ENCODE assay signal across 1 cellular context in the genomic region with DNA sequence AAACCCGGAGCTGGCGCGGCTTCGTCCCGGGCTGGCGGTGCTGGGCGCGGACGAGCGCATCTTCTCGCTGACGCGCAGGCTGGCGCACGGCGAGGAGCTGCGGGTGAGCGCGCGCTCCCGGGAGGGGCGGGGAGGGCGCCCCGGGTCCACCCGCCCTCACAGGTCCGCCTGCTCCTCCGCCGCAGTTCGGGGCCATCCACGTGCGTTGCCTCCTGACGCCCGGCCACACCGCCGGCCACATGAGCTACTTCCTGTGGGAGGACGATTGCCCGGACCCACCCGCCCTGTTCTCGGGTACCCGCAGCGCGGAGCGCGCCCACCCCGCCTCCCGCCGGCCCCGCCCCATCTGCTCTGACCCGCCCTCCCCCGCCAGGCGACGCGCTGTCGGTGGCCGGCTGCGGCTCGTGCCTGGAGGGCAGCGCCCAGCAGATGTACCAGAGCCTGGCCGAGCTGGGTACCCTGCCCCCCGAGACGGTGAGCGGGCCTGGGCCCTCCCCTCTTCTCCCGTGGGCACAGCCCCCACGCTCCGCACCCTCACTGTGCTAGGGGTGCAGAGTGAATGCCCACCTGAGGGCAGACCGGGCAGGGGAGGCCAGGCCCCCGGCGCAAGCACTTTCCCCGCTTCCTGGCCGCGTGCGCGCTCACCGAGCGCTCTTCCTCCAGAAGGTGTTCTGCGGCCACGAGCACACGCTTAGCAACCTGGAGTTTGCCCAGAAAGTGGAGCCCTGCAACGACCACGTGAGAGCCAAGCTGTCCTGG.
TF ChIP-seq lines count a peak whose summit lies in the region.

No MANE protein-coding gene starts in this region.

TF ChIP-seq in HEK293, 187 proteins besides CTCF, POLR2A, EP300 and RAD21 (continued from another document and continues in another):
- TF ChIP-seq, protein P1, sequence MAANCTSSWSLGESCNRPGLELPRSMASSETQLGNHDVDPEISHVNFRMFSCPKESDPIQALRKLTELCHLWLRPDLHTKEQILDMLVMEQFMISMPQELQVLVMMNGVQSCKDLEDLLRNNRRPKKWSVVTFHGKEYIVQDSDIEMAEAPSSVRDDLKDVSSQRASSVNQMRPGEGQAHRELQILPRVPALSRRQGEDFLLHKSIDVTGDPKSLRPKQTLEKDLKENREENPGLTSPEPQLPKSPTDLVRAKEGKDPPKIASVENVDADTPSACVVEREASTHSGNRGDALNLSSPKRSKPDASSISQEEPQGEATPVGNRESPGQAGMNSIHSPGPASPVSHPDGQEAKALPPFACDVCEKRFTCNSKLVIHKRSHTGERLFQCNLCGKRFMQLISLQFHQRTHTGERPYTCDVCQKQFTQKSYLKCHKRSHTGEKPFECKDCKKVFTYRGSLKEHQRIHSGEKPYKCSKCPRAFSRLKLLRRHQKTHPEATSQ (tag by site-specific recombination; IDR thresholded peaks at IDR 0.05) = 0 out of 2 replicates have a peak, but pooled peaks have one; percentile 27
- TF ChIP-seq ZNF366 (tag by site-specific recombination; conservative IDR thresholded peaks at IDR 0.05) (no peak), REPIN1 (tag by site-specific recombination; IDR thresholded peaks at IDR 0.05; ENCODE audit: low read depth) (no peak), ZNF155 (tag by site-specific recombination; IDR thresholded peaks at IDR 0.05) (no peak), KLF10 (tag by site-specific recombination; IDR thresholded peaks at IDR 0.05) (peak; percentile 6; the same call in 1 of the 2 replicates), ZNF664 (tag by site-specific recombination; IDR thresholded peaks at IDR 0.05) (no peak), ZNF404 (tag by site-specific recombination; IDR thresholded peaks at IDR 0.05) (no peak), GLIS2 (tag by site-specific recombination; IDR thresholded peaks at IDR 0.05) (peak; percentile 75), ZNF2 (tag by site-specific recombination; IDR thresholded peaks at IDR 0.05) (peak; percentile 61; the same call in 1 of the 2 replicates), ZFP69B (tag by site-specific recombination; IDR thresholded peaks at IDR 0.05) (peak; percentile 72), ZNF184 (tag by site-specific recombination; IDR thresholded peaks at IDR 0.05) (no peak), KLF9 (tag by site-specific recombination; IDR thresholded peaks at IDR 0.05; ENCODE audit: low read depth) (peak; percentile 80), ZBTB21 (tag by site-specific recombination; IDR thresholded peaks at IDR 0.05) (no peak), EGR2 (tag by site-specific recombination; IDR thresholded peaks at IDR 0.05; ENCODE audit: low read depth) (peak; percentile 11; the same call in 1 of the 2 replicates), SP2 (tag by site-specific recombination; IDR thresholded peaks at IDR 0.05) (peak; percentile 73), ZIC2 (tag by site-specific recombination; IDR thresholded peaks at IDR 0.05) (peak; percentile 78), ZBTB8A (tag by site-specific recombination; IDR thresholded peaks at IDR 0.05) (peak; percentile 62), ZNF48 (tag by site-specific recombination; IDR thresholded peaks at IDR 0.05) (no peak), ZNF747 (tag by site-specific recombination; IDR thresholded peaks at IDR 0.05) (no peak), ZBTB20 (tag by site-specific recombination; IDR thresholded peaks at IDR 0.05) (no peak), SCRT2 (tag by site-specific recombination; IDR thresholded peaks at IDR 0.05) (no peak), ZNF114 (tag by site-specific recombination; IDR thresholded peaks at IDR 0.05) (no peak), ZNF544 (tag by site-specific recombination; IDR thresholded peaks at IDR 0.05) (no peak), ZNF37A (tag by site-specific recombination; IDR thresholded peaks at IDR 0.05) (no peak), WT1 (tag by site-specific recombination; IDR thresholded peaks at IDR 0.05) (no peak), ZNF701 (tag by site-specific recombination; IDR thresholded peaks at IDR 0.05) (no peak), ZFP37 (tag by site-specific recombination; IDR thresholded peaks at IDR 0.05) (no peak), ZNF311 (tag by site-specific recombination; IDR thresholded peaks at IDR 0.05; ENCODE audit: borderline replicate concordance) (no peak), ZFHX2 (tag by site-specific recombination; conservative IDR thresholded peaks at IDR 0.05) (peak; percentile 43; the same call in 1 of the 2 replicates), ZNF677 (tag by site-specific recombination; IDR thresholded peaks at IDR 0.05) (no peak), ZBTB7A (tag by site-specific recombination; IDR thresholded peaks at IDR 0.05; ENCODE audit: low read depth) (0 out of 2 replicates have a peak, but pooled peaks have one; percentile 30), ZNF248 (tag by site-specific recombination; IDR thresholded peaks at IDR 0.05) (no peak), ZNF24 (tag by site-specific recombination; IDR thresholded peaks at IDR 0.05) (no peak), SP3 (tag by site-specific recombination; IDR thresholded peaks at IDR 0.05) (peak; percentile 64), ZNF423 (tag by site-specific recombination; IDR thresholded peaks at IDR 0.05) (no peak), ZBTB17 (tag by site-specific recombination; IDR thresholded peaks at IDR 0.05) (peak; percentile 32; the same call in 1 of the 2 replicates), ZEB2 (tag by site-specific recombination; IDR thresholded peaks at IDR 0.05) (0 out of 2 replicates have a peak, but pooled peaks have one; percentile 59)
- TF ChIP-seq, protein P2, sequence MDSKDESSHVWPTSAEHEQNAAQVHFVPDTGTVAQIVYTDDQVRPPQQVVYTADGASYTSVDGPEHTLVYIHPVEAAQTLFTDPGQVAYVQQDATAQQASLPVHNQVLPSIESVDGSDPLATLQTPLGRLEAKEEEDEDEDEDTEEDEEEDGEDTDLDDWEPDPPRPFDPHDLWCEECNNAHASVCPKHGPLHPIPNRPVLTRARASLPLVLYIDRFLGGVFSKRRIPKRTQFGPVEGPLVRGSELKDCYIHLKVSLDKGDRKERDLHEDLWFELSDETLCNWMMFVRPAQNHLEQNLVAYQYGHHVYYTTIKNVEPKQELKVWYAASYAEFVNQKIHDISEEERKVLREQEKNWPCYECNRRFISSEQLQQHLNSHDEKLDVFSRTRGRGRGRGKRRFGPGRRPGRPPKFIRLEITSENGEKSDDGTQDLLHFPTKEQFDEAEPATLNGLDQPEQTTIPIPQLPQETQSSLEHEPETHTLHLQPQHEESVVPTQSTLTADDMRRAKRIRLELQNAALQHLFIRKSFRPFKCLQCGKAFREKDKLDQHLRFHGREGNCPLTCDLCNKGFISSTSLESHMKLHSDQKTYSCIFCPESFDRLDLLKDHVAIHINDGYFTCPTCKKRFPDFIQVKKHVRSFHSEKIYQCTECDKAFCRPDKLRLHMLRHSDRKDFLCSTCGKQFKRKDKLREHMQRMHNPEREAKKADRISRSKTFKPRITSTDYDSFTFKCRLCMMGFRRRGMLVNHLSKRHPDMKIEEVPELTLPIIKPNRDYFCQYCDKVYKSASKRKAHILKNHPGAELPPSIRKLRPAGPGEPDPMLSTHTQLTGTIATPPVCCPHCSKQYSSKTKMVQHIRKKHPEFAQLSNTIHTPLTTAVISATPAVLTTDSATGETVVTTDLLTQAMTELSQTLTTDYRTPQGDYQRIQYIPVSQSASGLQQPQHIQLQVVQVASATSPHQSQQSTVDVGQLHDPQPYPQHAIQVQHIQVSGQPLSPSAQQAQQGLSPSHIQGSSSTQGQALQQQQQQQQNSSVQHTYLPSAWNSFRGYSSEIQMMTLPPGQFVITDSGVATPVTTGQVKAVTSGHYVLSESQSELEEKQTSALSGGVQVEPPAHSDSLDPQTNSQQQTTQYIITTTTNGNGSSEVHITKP (tag by site-specific recombination; IDR thresholded peaks at IDR 0.05) = peak; percentile 91
- TF ChIP-seq, protein P3, sequence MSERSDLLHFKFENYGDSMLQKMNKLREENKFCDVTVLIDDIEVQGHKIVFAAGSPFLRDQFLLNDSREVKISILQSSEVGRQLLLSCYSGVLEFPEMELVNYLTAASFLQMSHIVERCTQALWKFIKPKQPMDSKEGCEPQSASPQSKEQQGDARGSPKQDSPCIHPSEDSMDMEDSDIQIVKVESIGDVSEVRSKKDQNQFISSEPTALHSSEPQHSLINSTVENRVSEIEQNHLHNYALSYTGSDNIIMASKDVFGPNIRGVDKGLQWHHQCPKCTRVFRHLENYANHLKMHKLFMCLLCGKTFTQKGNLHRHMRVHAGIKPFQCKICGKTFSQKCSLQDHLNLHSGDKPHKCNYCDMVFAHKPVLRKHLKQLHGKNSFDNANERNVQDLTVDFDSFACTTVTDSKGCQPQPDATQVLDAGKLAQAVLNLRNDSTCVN (tag by site-specific recombination; optimal IDR thresholded peaks at IDR 0.05) = peak; percentile 86
- TF ChIP-seq, protein P4, sequence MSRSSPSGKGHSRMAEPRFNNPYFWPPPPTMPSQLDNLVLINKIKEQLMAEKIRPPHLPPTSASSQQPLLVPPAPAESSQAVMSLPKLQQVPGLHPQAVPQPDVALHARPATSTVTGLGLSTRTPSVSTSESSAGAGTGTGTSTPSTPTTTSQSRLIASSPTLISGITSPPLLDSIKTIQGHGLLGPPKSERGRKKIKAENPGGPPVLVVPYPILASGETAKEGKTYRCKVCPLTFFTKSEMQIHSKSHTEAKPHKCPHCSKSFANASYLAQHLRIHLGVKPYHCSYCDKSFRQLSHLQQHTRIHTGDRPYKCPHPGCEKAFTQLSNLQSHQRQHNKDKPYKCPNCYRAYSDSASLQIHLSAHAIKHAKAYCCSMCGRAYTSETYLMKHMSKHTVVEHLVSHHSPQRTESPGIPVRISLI (tag by site-specific recombination; IDR thresholded peaks at IDR 0.05) = no peak
- TF ChIP-seq, protein P5, sequence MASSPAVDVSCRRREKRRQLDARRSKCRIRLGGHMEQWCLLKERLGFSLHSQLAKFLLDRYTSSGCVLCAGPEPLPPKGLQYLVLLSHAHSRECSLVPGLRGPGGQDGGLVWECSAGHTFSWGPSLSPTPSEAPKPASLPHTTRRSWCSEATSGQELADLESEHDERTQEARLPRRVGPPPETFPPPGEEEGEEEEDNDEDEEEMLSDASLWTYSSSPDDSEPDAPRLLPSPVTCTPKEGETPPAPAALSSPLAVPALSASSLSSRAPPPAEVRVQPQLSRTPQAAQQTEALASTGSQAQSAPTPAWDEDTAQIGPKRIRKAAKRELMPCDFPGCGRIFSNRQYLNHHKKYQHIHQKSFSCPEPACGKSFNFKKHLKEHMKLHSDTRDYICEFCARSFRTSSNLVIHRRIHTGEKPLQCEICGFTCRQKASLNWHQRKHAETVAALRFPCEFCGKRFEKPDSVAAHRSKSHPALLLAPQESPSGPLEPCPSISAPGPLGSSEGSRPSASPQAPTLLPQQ (tag by site-specific recombination; IDR thresholded peaks at IDR 0.05) = peak; percentile 64; the same call in 1 of the 2 replicates
- TF ChIP-seq, protein P6, sequence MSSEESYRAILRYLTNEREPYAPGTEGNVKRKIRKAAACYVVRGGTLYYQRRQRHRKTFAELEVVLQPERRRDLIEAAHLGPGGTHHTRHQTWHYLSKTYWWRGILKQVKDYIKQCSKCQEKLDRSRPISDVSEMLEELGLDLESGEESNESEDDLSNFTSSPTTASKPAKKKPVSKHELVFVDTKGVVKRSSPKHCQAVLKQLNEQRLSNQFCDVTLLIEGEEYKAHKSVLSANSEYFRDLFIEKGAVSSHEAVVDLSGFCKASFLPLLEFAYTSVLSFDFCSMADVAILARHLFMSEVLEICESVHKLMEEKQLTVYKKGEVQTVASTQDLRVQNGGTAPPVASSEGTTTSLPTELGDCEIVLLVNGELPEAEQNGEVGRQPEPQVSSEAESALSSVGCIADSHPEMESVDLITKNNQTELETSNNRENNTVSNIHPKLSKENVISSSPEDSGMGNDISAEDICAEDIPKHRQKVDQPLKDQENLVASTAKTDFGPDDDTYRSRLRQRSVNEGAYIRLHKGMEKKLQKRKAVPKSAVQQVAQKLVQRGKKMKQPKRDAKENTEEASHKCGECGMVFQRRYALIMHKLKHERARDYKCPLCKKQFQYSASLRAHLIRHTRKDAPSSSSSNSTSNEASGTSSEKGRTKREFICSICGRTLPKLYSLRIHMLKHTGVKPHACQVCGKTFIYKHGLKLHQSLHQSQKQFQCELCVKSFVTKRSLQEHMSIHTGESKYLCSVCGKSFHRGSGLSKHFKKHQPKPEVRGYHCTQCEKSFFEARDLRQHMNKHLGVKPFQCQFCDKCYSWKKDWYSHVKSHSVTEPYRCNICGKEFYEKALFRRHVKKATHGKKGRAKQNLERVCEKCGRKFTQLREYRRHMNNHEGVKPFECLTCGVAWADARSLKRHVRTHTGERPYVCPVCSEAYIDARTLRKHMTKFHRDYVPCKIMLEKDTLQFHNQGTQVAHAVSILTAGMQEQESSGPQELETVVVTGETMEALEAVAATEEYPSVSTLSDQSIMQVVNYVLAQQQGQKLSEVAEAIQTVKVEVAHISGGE (tag by site-specific recombination; conservative IDR thresholded peaks at IDR 0.05; ENCODE audit: low read depth) = peak; percentile 54; the same call in 1 of the 2 replicates
- TF ChIP-seq, protein P7, sequence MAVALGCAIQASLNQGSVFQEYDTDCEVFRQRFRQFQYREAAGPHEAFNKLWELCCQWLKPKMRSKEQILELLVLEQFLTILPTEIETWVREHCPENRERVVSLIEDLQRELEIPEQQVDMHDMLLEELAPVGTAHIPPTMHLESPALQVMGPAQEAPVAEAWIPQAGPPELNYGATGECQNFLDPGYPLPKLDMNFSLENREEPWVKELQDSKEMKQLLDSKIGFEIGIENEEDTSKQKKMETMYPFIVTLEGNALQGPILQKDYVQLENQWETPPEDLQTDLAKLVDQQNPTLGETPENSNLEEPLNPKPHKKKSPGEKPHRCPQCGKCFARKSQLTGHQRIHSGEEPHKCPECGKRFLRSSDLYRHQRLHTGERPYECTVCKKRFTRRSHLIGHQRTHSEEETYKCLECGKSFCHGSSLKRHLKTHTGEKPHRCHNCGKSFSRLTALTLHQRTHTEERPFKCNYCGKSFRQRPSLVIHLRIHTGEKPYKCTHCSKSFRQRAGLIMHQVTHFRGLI (tag by site-specific recombination; IDR thresholded peaks at IDR 0.05) = peak; percentile 65
- TF ChIP-seq, protein P8, sequence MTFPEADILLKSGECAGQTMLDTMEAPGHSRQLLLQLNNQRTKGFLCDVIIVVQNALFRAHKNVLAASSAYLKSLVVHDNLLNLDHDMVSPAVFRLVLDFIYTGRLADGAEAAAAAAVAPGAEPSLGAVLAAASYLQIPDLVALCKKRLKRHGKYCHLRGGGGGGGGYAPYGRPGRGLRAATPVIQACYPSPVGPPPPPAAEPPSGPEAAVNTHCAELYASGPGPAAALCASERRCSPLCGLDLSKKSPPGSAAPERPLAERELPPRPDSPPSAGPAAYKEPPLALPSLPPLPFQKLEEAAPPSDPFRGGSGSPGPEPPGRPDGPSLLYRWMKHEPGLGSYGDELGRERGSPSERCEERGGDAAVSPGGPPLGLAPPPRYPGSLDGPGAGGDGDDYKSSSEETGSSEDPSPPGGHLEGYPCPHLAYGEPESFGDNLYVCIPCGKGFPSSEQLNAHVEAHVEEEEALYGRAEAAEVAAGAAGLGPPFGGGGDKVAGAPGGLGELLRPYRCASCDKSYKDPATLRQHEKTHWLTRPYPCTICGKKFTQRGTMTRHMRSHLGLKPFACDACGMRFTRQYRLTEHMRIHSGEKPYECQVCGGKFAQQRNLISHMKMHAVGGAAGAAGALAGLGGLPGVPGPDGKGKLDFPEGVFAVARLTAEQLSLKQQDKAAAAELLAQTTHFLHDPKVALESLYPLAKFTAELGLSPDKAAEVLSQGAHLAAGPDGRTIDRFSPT (tag by site-specific recombination; IDR thresholded peaks at IDR 0.05) = peak; percentile 97
- TF ChIP-seq, protein P9, sequence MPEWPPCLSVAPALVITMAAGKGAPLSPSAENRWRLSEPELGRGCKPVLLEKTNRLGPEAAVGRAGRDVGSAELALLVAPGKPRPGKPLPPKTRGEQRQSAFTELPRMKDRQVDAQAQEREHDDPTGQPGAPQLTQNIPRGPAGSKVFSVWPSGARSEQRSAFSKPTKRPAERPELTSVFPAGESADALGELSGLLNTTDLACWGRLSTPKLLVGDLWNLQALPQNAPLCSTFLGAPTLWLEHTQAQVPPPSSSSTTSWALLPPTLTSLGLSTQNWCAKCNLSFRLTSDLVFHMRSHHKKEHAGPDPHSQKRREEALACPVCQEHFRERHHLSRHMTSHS (tag by site-specific recombination; IDR thresholded peaks at IDR 0.05) = no peak
